In the genomic region with DNA sequence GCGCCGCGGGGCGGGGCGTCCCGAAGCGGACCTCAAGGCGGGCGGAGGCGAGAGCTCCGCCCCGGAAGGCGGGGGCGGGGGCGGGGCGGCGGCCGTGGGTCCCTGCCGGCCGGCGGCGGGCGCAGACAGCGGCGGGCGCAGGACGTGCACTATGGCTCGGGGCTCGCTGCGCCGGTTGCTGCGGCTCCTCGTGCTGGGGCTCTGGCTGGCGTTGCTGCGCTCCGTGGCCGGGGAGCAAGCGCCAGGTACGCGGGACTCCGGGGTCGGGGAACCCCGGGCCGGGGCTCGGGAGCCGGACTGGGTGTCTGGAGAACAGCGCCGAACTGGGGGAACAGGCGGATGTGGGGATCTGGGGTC, we compare ENCODE assay signal across 8 cellular contexts. TPM values are rescaled to one million over a fixed set of nuclear protein-coding genes. Genes with fewer than 3 reads are reported as not detected.
DNase-seq lines count a peak whose midpoint lies in the region; ATAC-seq, FAIRE-seq and TF ChIP-seq lines count a peak whose summit lies in the region.

A gene with protein sequence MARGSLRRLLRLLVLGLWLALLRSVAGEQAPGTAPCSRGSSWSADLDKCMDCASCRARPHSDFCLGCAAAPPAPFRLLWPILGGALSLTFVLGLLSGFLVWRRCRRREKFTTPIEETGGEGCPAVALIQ (plus strand): TSS at position 122 of the 357 bp plus-strand sequence. CDS start 30 bp downstream, at position 152.

- peaks cover 7% of the 10 kb centered on the region for H4K20me1 ChIP-seq in astrocyte (ENCODE audit: insufficient read depth, low read length)

- peak; percentile 96 for DNase-seq in GM03348 (ENCODE audit: low spot score)
- DNase-seq in astrocyte (ENCODE audit: low read depth), result peak; percentile 35
- DNase-seq in left ventricle myocardium superior, result peak; percentile 90
- DNase-seq in pulmonary artery endothelial cell (ENCODE audit: low read depth, low spot score), result no peak

- H3K9me3 ChIP-seq in astrocyte (ENCODE audit: insufficient read depth, low read depth, low read length), result no peaks in the 10 kb centered on the region

- H3K4me2 ChIP-seq in astrocyte (ENCODE audit: low read length), result peak within 1 kb of the TSS; percentile 88

- intact Hi-C loops in left ventricle myocardium superior (cut with micrococcal nuclease), result no loop called here

- no peak for TF ChIP-seq RAD21 in Ishikawa (IDR thresholded peaks at IDR 0.05; ENCODE audit: low read depth)

- H3K27ac ChIP-seq in astrocyte (ENCODE audit: low read depth, low read length), result peak within 1 kb of the TSS; percentile 100

- H3K4me3 ChIP-seq in astrocyte (ENCODE audit: insufficient read depth, low read depth, low read length), result peak within 1 kb of the TSS; percentile 94

- H3K79me2 ChIP-seq in astrocyte (ENCODE audit: insufficient read depth, low read length), result peaks cover 5% of the 10 kb centered on the region

- H2AFZ ChIP-seq in astrocyte (ENCODE audit: low read depth, low read length), result peak within 1 kb of the TSS; percentile 68

- H3K4me3 Mint-ChIP-seq in T-helper 1 cell treated with Interleukin-12 subunit alpha and Interleukin-12 subunit beta and Interleukin-4 antibody, amounts not matched to agents 30 μg/mL and 1 μg/mL, for 36 hours, result peak within 1 kb of the TSS; percentile 87
- H3K4me3 Mint-ChIP-seq in astrocyte (ENCODE audit: unreplicated experiment), result peak within 1 kb of the TSS; percentile 93

- H3K9me3 Mint-ChIP-seq in T-helper 1 cell treated with Interleukin-12 subunit alpha and Interleukin-12 subunit beta and Interleukin-4 antibody, amounts not matched to agents 30 μg/mL and 1 μg/mL, for 36 hours, result no peaks in the 10 kb centered on the region
- no peaks in the 10 kb centered on the region for H3K9me3 Mint-ChIP-seq in astrocyte (ENCODE audit: unreplicated experiment)

- ATAC-seq in left ventricle myocardium superior (peak; percentile 44), GM21526 (IDR thresholded peaks at IDR 0.05; ENCODE audit: low FRiP score, unreplicated experiment) (no peak), GM21447 (IDR thresholded peaks at IDR 0.05; ENCODE audit: unreplicated experiment) (no peak)

- TF ChIP-seq EP300 in Ishikawa (IDR thresholded peaks at IDR 0.05; ENCODE audit: borderline replicate concordance), result no peak

- H3K27me3 Mint-ChIP-seq in T-helper 1 cell treated with Interleukin-12 subunit alpha and Interleukin-12 subunit beta and Interleukin-4 antibody, amounts not matched to agents 30 μg/mL and 1 μg/mL, for 36 hours (ENCODE audit: low read depth), result peaks cover 9% of the 10 kb centered on the region
- no peaks in the 10 kb centered on the region for H3K27me3 Mint-ChIP-seq in astrocyte (ENCODE audit: low read depth, unreplicated experiment)

- H3K27me3 ChIP-seq in astrocyte (ENCODE audit: insufficient read depth, low read length), result no peaks in the 10 kb centered on the region

- H3K36me3 Mint-ChIP-seq in T-helper 1 cell treated with Interleukin-12 subunit alpha and Interleukin-12 subunit beta and Interleukin-4 antibody, amounts not matched to agents 30 μg/mL and 1 μg/mL, for 36 hours (ENCODE audit: low read depth), result peaks cover 3% of the 10 kb centered on the region
- peaks cover 2% of the 10 kb centered on the region for H3K36me3 Mint-ChIP-seq in astrocyte (ENCODE audit: low read depth, unreplicated experiment)

- H3K36me3 ChIP-seq in astrocyte (ENCODE audit: insufficient read depth, low read length), result no peaks in the 10 kb centered on the region

- peaks cover 29% of the 10 kb centered on the region for H3K4me1 ChIP-seq in astrocyte (ENCODE audit: insufficient read depth, low read length)

- H3K4me1 Mint-ChIP-seq in T-helper 1 cell treated with Interleukin-12 subunit alpha and Interleukin-12 subunit beta and Interleukin-4 antibody, amounts not matched to agents 30 μg/mL and 1 μg/mL, for 36 hours (ENCODE audit: low read depth), result peaks cover 36% of the 10 kb centered on the region
- H3K4me1 Mint-ChIP-seq in astrocyte (ENCODE audit: low read depth, unreplicated experiment), result peaks cover 15% of the 10 kb centered on the region

- H3K27ac Mint-ChIP-seq in T-helper 1 cell treated with Interleukin-12 subunit alpha and Interleukin-12 subunit beta and Interleukin-4 antibody, amounts not matched to agents 30 μg/mL and 1 μg/mL, for 36 hours, result peak within 1 kb of the TSS; percentile 91
- peak within 1 kb of the TSS; percentile 100 for H3K27ac Mint-ChIP-seq in astrocyte (ENCODE audit: unreplicated experiment)

- no peak for TF ChIP-seq CTCF in astrocyte (IDR thresholded peaks at IDR 0.05; ENCODE audit: insufficient read depth, low read depth, low read length)

- no peak for FAIRE-seq in astrocyte (lab: Jason Lieb, UNC)

- H3K9ac ChIP-seq in astrocyte (ENCODE audit: low read length), result peak within 1 kb of the TSS; percentile 99

TF ChIP-seq in Ishikawa, 13 proteins besides CTCF, POLR2A, EP300 and RAD21:
- peak; percentile 81 for TF ChIP-seq EGR1 (IDR thresholded peaks at IDR 0.05)
- TF ChIP-seq, protein P1, sequence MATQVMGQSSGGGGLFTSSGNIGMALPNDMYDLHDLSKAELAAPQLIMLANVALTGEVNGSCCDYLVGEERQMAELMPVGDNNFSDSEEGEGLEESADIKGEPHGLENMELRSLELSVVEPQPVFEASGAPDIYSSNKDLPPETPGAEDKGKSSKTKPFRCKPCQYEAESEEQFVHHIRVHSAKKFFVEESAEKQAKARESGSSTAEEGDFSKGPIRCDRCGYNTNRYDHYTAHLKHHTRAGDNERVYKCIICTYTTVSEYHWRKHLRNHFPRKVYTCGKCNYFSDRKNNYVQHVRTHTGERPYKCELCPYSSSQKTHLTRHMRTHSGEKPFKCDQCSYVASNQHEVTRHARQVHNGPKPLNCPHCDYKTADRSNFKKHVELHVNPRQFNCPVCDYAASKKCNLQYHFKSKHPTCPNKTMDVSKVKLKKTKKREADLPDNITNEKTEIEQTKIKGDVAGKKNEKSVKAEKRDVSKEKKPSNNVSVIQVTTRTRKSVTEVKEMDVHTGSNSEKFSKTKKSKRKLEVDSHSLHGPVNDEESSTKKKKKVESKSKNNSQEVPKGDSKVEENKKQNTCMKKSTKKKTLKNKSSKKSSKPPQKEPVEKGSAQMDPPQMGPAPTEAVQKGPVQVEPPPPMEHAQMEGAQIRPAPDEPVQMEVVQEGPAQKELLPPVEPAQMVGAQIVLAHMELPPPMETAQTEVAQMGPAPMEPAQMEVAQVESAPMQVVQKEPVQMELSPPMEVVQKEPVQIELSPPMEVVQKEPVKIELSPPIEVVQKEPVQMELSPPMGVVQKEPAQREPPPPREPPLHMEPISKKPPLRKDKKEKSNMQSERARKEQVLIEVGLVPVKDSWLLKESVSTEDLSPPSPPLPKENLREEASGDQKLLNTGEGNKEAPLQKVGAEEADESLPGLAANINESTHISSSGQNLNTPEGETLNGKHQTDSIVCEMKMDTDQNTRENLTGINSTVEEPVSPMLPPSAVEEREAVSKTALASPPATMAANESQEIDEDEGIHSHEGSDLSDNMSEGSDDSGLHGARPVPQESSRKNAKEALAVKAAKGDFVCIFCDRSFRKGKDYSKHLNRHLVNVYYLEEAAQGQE (IDR thresholded peaks at IDR 0.05; ENCODE audit: low read depth), result peak; percentile 29; the same call in 1 of the 2 replicates
- peak; percentile 88 for TF ChIP-seq TAF1 (IDR thresholded peaks at IDR 0.05; ENCODE audit: low read depth)
- no peak for TF ChIP-seq TCF12 (IDR thresholded peaks at IDR 0.05; ENCODE audit: low read depth)

RNA-seq across cellular contexts. Expression of the gene that starts here (rescaled TPM):
- total RNA-seq in astrocyte, result 262 and 275 TPM in 2 replicates
- total RNA-seq in left ventricle myocardium superior, result 17.7 TPM
- total RNA-seq in pulmonary artery endothelial cell, result 158 and 171 TPM in 2 replicates
